10 cellular contexts compared by ENCODE assay signal in genomic region chr9:122126340-122127333, GRCh38. TPM values are rescaled to one million over a fixed set of nuclear protein-coding genes. Genes with fewer than 3 reads are reported as not detected.
DNase-seq lines count a peak whose midpoint lies in the region; ATAC-seq and TF ChIP-seq lines count a peak whose summit lies in the region.
"Had no signal": no experiment of that assay in that cellular context is flagged by ENCODE, and none has a peak within 500 bp of the region (broad histone marks: within the 10 kb centered on the region; RNA-seq: fewer than 3 reads in every experiment).

No MANE protein-coding gene starts in this region.

- no peaks in the 10 kb centered on the region; the same call in 1 of the 2 replicates for H3K9me3 ChIP-seq in AG04450 (ENCODE audit: control insufficient read depth, insufficient read depth, low read length)
- no peaks in the 10 kb centered on the region for H3K9me3 ChIP-seq in HUES6 (ENCODE audit: control insufficient read depth, insufficient read depth, low read depth, low read length)
- no peaks in the 10 kb centered on the region for H3K9me3 ChIP-seq in mesodermal cell (ENCODE audit: control insufficient read depth, low read length)
- H3K9me3 ChIP-seq in uterus: no peaks in the 10 kb centered on the region

- peak overlapping the region; percentile 72 for H3K4me3 Mint-ChIP-seq in chondrocyte (ENCODE audit: unreplicated experiment)

- peaks cover 3% of the 10 kb centered on the region for H3K27me3 ChIP-seq in AG04450 (ENCODE audit: control insufficient read depth, insufficient read depth, low read length)
- peaks cover 47% of the 10 kb centered on the region for H3K27me3 ChIP-seq in HUES6 (ENCODE audit: control insufficient read depth, insufficient read depth, low read length)
- no peaks in the 10 kb centered on the region for H3K27me3 ChIP-seq in uterus

- H3K4me3 ChIP-seq in AG04450 (ENCODE audit: low read depth, low read length): peak overlapping the region; percentile 36
- peak overlapping the region; percentile 72 for H3K4me3 ChIP-seq in HUES6 (ENCODE audit: low read depth, low read length)
- peak overlapping the region; percentile 32 for H3K4me3 ChIP-seq in mesodermal cell (ENCODE audit: extremely low read depth, insufficient read depth, low read length, poor library complexity, severe bottlenecking)
- peak overlapping the region in 1 of 2 donors; percentile 3 for H3K4me3 ChIP-seq in uterus

- peaks cover 17% of the 10 kb centered on the region for H3K27me3 Mint-ChIP-seq in chondrocyte (ENCODE audit: low read depth)

- H3K36me3 Mint-ChIP-seq in chondrocyte (ENCODE audit: low read depth): no peaks in the 10 kb centered on the region

- peaks cover 28% of the 10 kb centered on the region for H3K4me1 ChIP-seq in HUES6 (ENCODE audit: control insufficient read depth, insufficient read depth, low read length)
- peaks cover 20% of the 10 kb centered on the region for H3K4me1 ChIP-seq in mesodermal cell (ENCODE audit: control insufficient read depth, insufficient read depth, low read length, poor library complexity, severe bottlenecking)
- peaks cover 0 to 4% of the 10 kb centered on the region in 2 donors for H3K4me1 ChIP-seq in uterus

- H3K27ac ChIP-seq in AG04450 (ENCODE audit: low read depth, low read length) (no peak overlapping the region), HUES6 (ENCODE audit: low read depth, low read length) (no peak overlapping the region), mesodermal cell (ENCODE audit: low read depth, low read length, severe bottlenecking) (peak overlapping the region; percentile 77), uterus (no peak overlapping the region)

- peaks cover 23% of the 10 kb centered on the region for H3K4me1 Mint-ChIP-seq in chondrocyte (ENCODE audit: low read depth)

- no peak for TF ChIP-seq POLR2A in uterus (IDR thresholded peaks at IDR 0.05)

- TF ChIP-seq CTCF in AG04450 (IDR thresholded peaks at IDR 0.05; ENCODE audit: low read depth, low read length) (no peak; the same call in 1 of the 2 replicates), chondrocyte (IDR thresholded peaks at IDR 0.05) (peak; percentile 49), uterus (IDR thresholded peaks at IDR 0.05) (no peak)

- no peak overlapping the region for H3K27ac Mint-ChIP-seq in chondrocyte (ENCODE audit: unreplicated experiment)

- CTCF ChIA-PET in AG04450 (lab: Charles Lee): interaction anchor here (0.6 to 9.4 kb wide), 15 partner anchors 8 to 336 kb away, joined by 3 to 378 read pairs (median 13); no protein-coding TSS in a partner anchor

- H3K36me3 ChIP-seq in HUES6 (ENCODE audit: control insufficient read depth, insufficient read depth, low read length) (no peaks in the 10 kb centered on the region), mesodermal cell (ENCODE audit: control insufficient read depth, insufficient read depth, low read length) (no peaks in the 10 kb centered on the region), uterus (no peaks in the 10 kb centered on the region)

- 12 to 16% methylated on average over 52 of the region's 67 CpGs for WGBS in mesodermal cell (ENCODE audit: insufficient coverage in 2 of 2), 2 experiments

- H3K9me3 Mint-ChIP-seq in chondrocyte (ENCODE audit: low read depth): no peaks in the 10 kb centered on the region

- H3K9ac ChIP-seq in HUES6 (ENCODE audit: low read length): peak overlapping the region; percentile 75

- no peak for ATAC-seq in HG02571 (IDR thresholded peaks at IDR 0.05; ENCODE audit: unreplicated experiment)

- intact Hi-C loops in uterus (cut with DNase I; ENCODE audit: low total_unique reads): no loop called here

- DNase-seq in AG04450 (ENCODE audit: low read depth, low spot score): no peak
- no peak for DNase-seq in chondrocyte (ENCODE audit: low spot score)
- DNase-seq in D341Med (ENCODE audit: low spot score): no peak
- DNase-seq in uterus: no peak
- no peak for DNase-seq in NK-92 (lab: John Stamatoyannopoulos, UW; ENCODE audit: unreplicated experiment)

- POLR2A ChIA-PET in AG04450 (lab: Yijun Ruan, JAX): interaction anchor here (1.0 to 2.4 kb wide), 2 partner anchors 7 to 224 kb away, joined by 3 to 13 read pairs; no protein-coding TSS in a partner anchor

RNA-seq across cellular contexts. Expression of gene NDUFA8, which starts 32.9 kb away (rescaled TPM):
- polyA plus RNA-seq in AG04450 (2011; rRNA removed): 80.2 and 90.4 TPM in 2 replicates
- 43.9 and 47.4 TPM in 2 replicates for polyA minus RNA-seq in AG04450 (2011; rRNA and poly(A)+ RNA removed)
- total RNA-seq in chondrocyte: 47.9 to 62.6 TPM (median 49.7 TPM) in 3 replicates
- 96.5 TPM for polyA plus RNA-seq in mesodermal cell (2013, experiment 1 of 2)
- polyA plus RNA-seq in mesodermal cell (2013, experiment 2 of 2): 80.9 TPM
- total RNA-seq in uterus: 10 to 100 TPM; 22.8 to 39.2 (median 31.4) TPM

RNA-seq across cellular contexts. Expression of gene MORN5, which starts 33.1 kb away (rescaled TPM):
- not detected in 2 replicates for polyA plus RNA-seq in AG04450 (2011; rRNA removed)
- polyA minus RNA-seq in AG04450 (2011; rRNA and poly(A)+ RNA removed): not detected in 2 replicates
- total RNA-seq in chondrocyte: not detected in 3 replicates
- polyA plus RNA-seq in mesodermal cell (2013, experiment 1 of 2): not detected
- polyA plus RNA-seq in mesodermal cell (2013, experiment 2 of 2): not detected
- 10 to 100 TPM in 1 of 4 donors, 1 to 10 TPM in 1, not detected in 2; 1.8 to 12.6 TPM for total RNA-seq in uterus
- total RNA-seq: skeletal muscle tissue; T-helper 1 cell treated with Interleukin-12 subunit alpha and Interleukin-12 subunit beta and Interleukin-4 antibody, amounts not matched to agents 30 ng/mL and 1 ng/mL, for 36 hours had no signal

RNA-seq across cellular contexts. Expression of gene TTLL11, which starts 33.5 kb away (rescaled TPM):
- polyA plus RNA-seq in AG04450 (2011; rRNA removed): 4.6 and 5.4 TPM in 2 replicates
- polyA minus RNA-seq in AG04450 (2011; rRNA and poly(A)+ RNA removed): 5.7 and 6.1 TPM in 2 replicates
- total RNA-seq in chondrocyte (7.1 to 12.8 TPM (median 9.1 TPM) in 3 replicates), uterus (10 to 100 TPM in 2 of 4 donors, 1 to 10 TPM in 2; 7.4 to 14.7 (median 11.0) TPM)
- polyA plus RNA-seq in mesodermal cell (2013, experiment 1 of 2): 3.0 TPM
- polyA plus RNA-seq in mesodermal cell (2013, experiment 2 of 2): 2.1 TPM
